Comparison of ENCODE assay signal across 7 cellular contexts in the genomic region with DNA sequence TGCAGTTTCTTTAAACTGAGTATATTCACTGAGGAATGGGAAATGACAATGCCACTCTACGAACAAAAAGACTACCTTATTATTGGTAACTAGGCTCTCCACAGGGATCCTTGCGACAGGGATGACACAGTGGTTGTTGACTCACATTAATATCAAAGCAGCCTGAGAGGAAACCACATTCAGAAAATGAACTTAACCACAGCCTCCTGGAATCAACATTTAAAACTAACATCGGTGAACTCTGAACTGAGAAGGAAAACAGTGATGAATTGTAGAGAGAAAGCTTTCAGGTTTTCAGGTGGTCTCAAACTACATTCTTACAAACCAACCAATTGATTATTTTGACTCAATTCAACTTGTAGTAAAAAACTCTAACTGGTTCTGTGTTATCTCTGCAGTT.
DNase-seq lines count a peak whose midpoint lies in the region; ATAC-seq and TF ChIP-seq lines count a peak whose summit lies in the region.

No MANE protein-coding gene starts in this region.

- intact Hi-C loops in activated CD8-positive, alpha-beta T cell treated with anti-CD3 and anti-CD28 coated beads for 36 hours (cut with micrococcal nuclease): loop anchor here (2.0 to 5.0 kb wide), 4 partner anchors 48 to 328 kb away; a partner anchor contains a TSS

- POLR2A ChIA-PET in activated CD8-positive, alpha-beta T cell treated with anti-CD3 and anti-CD28 coated beads for 36 hours (lab: Charles Lee): interaction anchor here (0.6 to 1.8 kb wide), 6 partner anchors 15 to 375 kb away, joined by 3 to 6 read pairs (median 4); a partner anchor contains a TSS

- H3K9me3 Mint-ChIP-seq in activated CD8-positive, alpha-beta T cell treated with anti-CD3 and anti-CD28 coated beads for 36 hours: no peaks in the 10 kb centered on the region

- peak overlapping the region; percentile 90 for H3K27ac Mint-ChIP-seq in activated CD8-positive, alpha-beta T cell treated with anti-CD3 and anti-CD28 coated beads for 36 hours

- no peak for TF ChIP-seq CTCF in activated CD8-positive, alpha-beta T cell treated with anti-CD3 and anti-CD28 coated beads for 36 hours (IDR thresholded peaks at IDR 0.05)

- CTCF ChIA-PET in activated CD8-positive, alpha-beta T cell treated with anti-CD3 and anti-CD28 coated beads for 36 hours (lab: Charles Lee): interaction anchor here (0.8 to 4.8 kb wide), 11 partner anchors 38 to 375 kb away, joined by 3 to 21 read pairs (median 3); a partner anchor contains a TSS

- H3K4me3 Mint-ChIP-seq in activated CD8-positive, alpha-beta T cell treated with anti-CD3 and anti-CD28 coated beads for 36 hours: peak overlapping the region; percentile 52

- DNase-seq in activated CD8-positive, alpha-beta T cell treated with anti-CD3 and anti-CD28 coated beads for 36 hours: peak; percentile 66
- DNase-seq in kidney glomerular epithelial cell (lab: John Stamatoyannopoulos, UW) (peak; percentile 67), NCI-H2171 (lab: John Stamatoyannopoulos, UW) (no peak), NCI-H2029 (lab: John Stamatoyannopoulos, UW) (no peak), retina (no peak)

- H3K36me3 Mint-ChIP-seq in activated CD8-positive, alpha-beta T cell treated with anti-CD3 and anti-CD28 coated beads for 36 hours (ENCODE audit: low read depth): peaks cover 3% of the 10 kb centered on the region

- H3K27me3 Mint-ChIP-seq in activated CD8-positive, alpha-beta T cell treated with anti-CD3 and anti-CD28 coated beads for 36 hours: no peaks in the 10 kb centered on the region

- ATAC-seq in GM18858 (IDR thresholded peaks at IDR 0.05; ENCODE audit: unreplicated experiment) (peak; percentile 28), HG03571 (IDR thresholded peaks at IDR 0.05; ENCODE audit: unreplicated experiment) (peak; percentile 42)
- peak; percentile 53 for ATAC-seq in activated CD8-positive, alpha-beta T cell treated with anti-CD3 and anti-CD28 coated beads for 36 hours

- peaks cover 59% of the 10 kb centered on the region for H3K4me1 Mint-ChIP-seq in activated CD8-positive, alpha-beta T cell treated with anti-CD3 and anti-CD28 coated beads for 36 hours (ENCODE audit: low read depth)

Comparison
In these comparisons a context has a peak if more than half of its experiments do, and no peak if none do; other contexts are left out.
1. DNase-seq: peak in activated CD8-positive, alpha-beta T cell treated with anti-CD3 and anti-CD28 coated beads for 36 hours (single experiment) and kidney glomerular epithelial cell (single experiment); none in NCI-H2171 (single experiment), NCI-H2029 (single experiment) and retina (single experiment).
2. Peak in every context shown above with its lines, with median percentiles within 50 percentile points of each other: ATAC-seq.